Comparison of ENCODE assay signal across 26 cellular contexts in genomic region chr10:24172909-24173308, GRCh38.
"Had no signal": no experiment of that assay in that cellular context is flagged by ENCODE, and none has a peak within 500 bp of the region (broad histone marks: within the 10 kb centered on the region; RNA-seq: fewer than 3 reads in every experiment).

No MANE protein-coding gene starts in this region.

- DNase-seq: stimulated activated CD4-positive, alpha-beta T cell treated with anti-CD3 and anti-CD28 coated beads, Interleukin-2, amount 100 ng/mL, for 48 hours; stimulated activated CD4-positive, alpha-beta T cell treated with anti-CD3 and anti-CD28 coated beads, Interleukin-4, amount 100 ng/mL, for 1 hour; stimulated activated CD4-positive, alpha-beta T cell treated with anti-CD3 and anti-CD28 coated beads, Interleukin-4, amount 100 ng/mL, for 24 hours; stimulated activated CD4-positive, alpha-beta T cell treated with anti-CD3 and anti-CD28 coated beads, Interleukin-4, amount 100 ng/mL, for 4 hours; stimulated activated CD8-positive, alpha-beta memory T cell treated with anti-CD3 and anti-CD28 coated beads, Interleukin-4, amount 100 ng/mL, for 48 hours; stimulated activated naive B cell treated with anti-CD40 and anti-IgM and Interleukin-4, amounts not matched to agents 10 μg/mL and 1 μg/mL and 100 μg/mL, for 72 hours; stimulated activated naive CD4-positive, alpha-beta T cell; stimulated activated naive CD4-positive, alpha-beta T cell treated with Interleukin-2 at 50 U/mL for 16 hours; stimulated activated naive CD8-positive, alpha-beta T cell treated with anti-CD3 and anti-CD28 coated beads, Interleukin-15, amount 100 ng/mL, for 72 hours; stimulated activated naive CD8-positive, alpha-beta T cell treated with anti-CD3 and anti-CD28 coated beads, Interleukin-15, Interleukin-2, amounts not matched to agents 100 U/mL and 50 U/mL, for 24 hours; stomach; substantia nigra; testis; thyroid gland; tibial artery; transverse colon; trophoblast cell; upper lobe of left lung; upper lobe of right lung; uterus had no signal

- H3K27me3 ChIP-seq: stomach, suprapubic skin, testis, thyroid gland, tibial artery, tibial nerve, transverse colon, upper lobe of left lung, upper lobe of right lung, uterus, vagina had no signal

- ATAC-seq: stimulated activated effector memory CD8-positive, alpha-beta T cell treated with anti-CD3 and anti-CD28 coated beads, Interleukin-12 subunit alpha, Interleukin-12 subunit beta, amount 100 ng/mL, for 72 hours; stimulated activated memory B cell treated with anti-CD40 and anti-IgM and Interleukin-4, amounts not matched to agents 10 μg/mL and 1 μg/mL and 100 μg/mL, for 72 hours; stimulated activated naive B cell treated with anti-CD40 and anti-IgM and Interleukin-4, amounts not matched to agents 10 μg/mL and 1 μg/mL and 100 μg/mL, for 72 hours; stimulated activated naive CD8-positive, alpha-beta T cell treated with anti-CD3 and anti-CD28 coated beads, Interleukin-15, amount 100 ng/mL, for 72 hours; stimulated activated naive CD8-positive, alpha-beta T cell treated with anti-CD3 and anti-CD28 coated beads, Interleukin-15, Interleukin-2, amounts not matched to agents 100 U/mL and 50 U/mL, for 24 hours; upper lobe of right lung had no signal

- H3K27ac ChIP-seq: stomach, suprapubic skin, testis, thoracic aorta, thyroid gland, tibial artery, tibial nerve, transverse colon, upper lobe of left lung, upper lobe of right lung, uterus, vagina had no signal

- H3K4me1 ChIP-seq: testis, tibial artery, tibial nerve, transverse colon, upper lobe of left lung, upper lobe of right lung, uterus, vagina had no signal

- H3K9me3 ChIP-seq: suprapubic skin, testis, thoracic aorta, thyroid gland, upper lobe of right lung, uterus, vagina had no signal

- H3K36me3 ChIP-seq: stomach, suprapubic skin, thoracic aorta, thyroid gland, tibial artery, tibial nerve, transverse colon, upper lobe of left lung, upper lobe of right lung, uterus, vagina had no signal

- H3K4me3 ChIP-seq: stomach, suprapubic skin, testis, thoracic aorta, thyroid gland, tibial artery, tibial nerve, transverse colon, upper lobe of left lung, upper lobe of right lung, uterus, vagina had no signal
